Comparison of ENCODE assay signal across 29 cellular contexts in genomic region chr20:48535556-48535955, GRCh38.
"Had no signal": no experiment of that assay in that cellular context is flagged by ENCODE, and none has a peak within 500 bp of the region (broad histone marks: within the 10 kb centered on the region; RNA-seq: fewer than 3 reads in every experiment).

No MANE protein-coding gene starts in this region.

- H3K4me3 Mint-ChIP-seq: immature natural killer cell; naive thymus-derived CD4-positive, alpha-beta T cell; natural killer cell treated with Interleukin-12 subunit alpha and Interleukin-12 subunit beta and Interleukin-15 and Interleukin-18, amount 100 ng/mL, for 72 hours; neural crest cell; stimulated activated effector memory CD8-positive, alpha-beta T cell treated with anti-CD3 and anti-CD28 coated beads, Interleukin-12 subunit alpha, Interleukin-12 subunit beta, amount 100 ng/mL, for 72 hours; stimulated activated naive CD8-positive, alpha-beta T cell treated with anti-CD3 and anti-CD28 coated beads, Interleukin-15, Interleukin-2, amounts not matched to agents 100 ng/mL and 50 ng/mL, for 24 hours had no signal

- H3K4me1 Mint-ChIP-seq: immature natural killer cell; stimulated activated effector memory CD8-positive, alpha-beta T cell treated with anti-CD3 and anti-CD28 coated beads, Interleukin-12 subunit alpha, Interleukin-12 subunit beta, amount 100 ng/mL, for 72 hours had no signal

- H3K36me3 ChIP-seq: heart left ventricle, left ventricle myocardium inferior, ovary, prostate gland, spleen, suprapubic skin, thoracic aorta, tibial artery, upper lobe of right lung had no signal

- H3K27me3 ChIP-seq: ovary, upper lobe of right lung had no signal

- H3K27ac Mint-ChIP-seq: immature natural killer cell; naive thymus-derived CD4-positive, alpha-beta T cell; natural killer cell treated with Interleukin-12 subunit alpha and Interleukin-12 subunit beta and Interleukin-15 and Interleukin-18, amount 100 ng/mL, for 72 hours; stimulated activated effector memory CD8-positive, alpha-beta T cell treated with anti-CD3 and anti-CD28 coated beads, Interleukin-12 subunit alpha, Interleukin-12 subunit beta, amount 100 ng/mL, for 72 hours; stimulated activated naive CD8-positive, alpha-beta T cell treated with anti-CD3 and anti-CD28 coated beads, Interleukin-15, Interleukin-2, amounts not matched to agents 100 ng/mL and 50 ng/mL, for 24 hours had no signal

- DNase-seq: heart left ventricle; hypothalamus; immature natural killer cell; kidney; left colon; left ventricle myocardium inferior; mesendoderm; midbrain; mucosa of descending colon; naive thymus-derived CD4-positive, alpha-beta T cell; ovary; retina; right cardiac atrium; small intestine; spleen; stimulated activated CD4-positive, alpha-beta T cell treated with anti-CD3 and anti-CD28 coated beads, Interleukin-4, amount 100 ng/mL, for 24 hours; stimulated activated naive CD4-positive, alpha-beta T cell; tibial artery; trophoblast cell; upper lobe of right lung had no signal

- ATAC-seq: heart left ventricle; left colon; mucosa of descending colon; naive thymus-derived CD4-positive, alpha-beta T cell; natural killer cell treated with Interleukin-12 subunit alpha and Interleukin-12 subunit beta and Interleukin-15 and Interleukin-18, amount 100 ng/mL, for 72 hours; right cardiac atrium; sciatic nerve; stimulated activated effector memory CD8-positive, alpha-beta T cell treated with anti-CD3 and anti-CD28 coated beads, Interleukin-12 subunit alpha, Interleukin-12 subunit beta, amount 100 ng/mL, for 72 hours; upper lobe of right lung had no signal

- H3K27ac ChIP-seq: heart left ventricle, left ventricle myocardium inferior, ovary, prostate gland, spleen, suprapubic skin, thoracic aorta, tibial artery, upper lobe of right lung had no signal

- H3K9me3 Mint-ChIP-seq: immature natural killer cell; natural killer cell treated with Interleukin-12 subunit alpha and Interleukin-12 subunit beta and Interleukin-15 and Interleukin-18, amount 100 ng/mL, for 72 hours; neural crest cell; stimulated activated effector memory CD8-positive, alpha-beta T cell treated with anti-CD3 and anti-CD28 coated beads, Interleukin-12 subunit alpha, Interleukin-12 subunit beta, amount 100 ng/mL, for 72 hours; stimulated activated naive CD8-positive, alpha-beta T cell treated with anti-CD3 and anti-CD28 coated beads, Interleukin-15, Interleukin-2, amounts not matched to agents 100 ng/mL and 50 ng/mL, for 24 hours had no signal

- H3K4me3 ChIP-seq: heart left ventricle, left ventricle myocardium inferior, lung, mucosa of descending colon, ovary, prostate gland, spleen, suprapubic skin, thoracic aorta, tibial artery, upper lobe of right lung had no signal

- H3K9me3 ChIP-seq: heart left ventricle, left ventricle myocardium inferior, mucosa of descending colon, ovary, prostate gland, spleen, suprapubic skin, thoracic aorta, tibial artery, upper lobe of right lung had no signal

- H3K4me1 ChIP-seq: heart left ventricle, left ventricle myocardium inferior, prostate gland, spleen, suprapubic skin, tibial artery, upper lobe of right lung had no signal

- H3K36me3 Mint-ChIP-seq: immature natural killer cell; naive thymus-derived CD4-positive, alpha-beta T cell; natural killer cell treated with Interleukin-12 subunit alpha and Interleukin-12 subunit beta and Interleukin-15 and Interleukin-18, amount 100 ng/mL, for 72 hours; stimulated activated effector memory CD8-positive, alpha-beta T cell treated with anti-CD3 and anti-CD28 coated beads, Interleukin-12 subunit alpha, Interleukin-12 subunit beta, amount 100 ng/mL, for 72 hours had no signal
